ENCODE assay signal across 1 cellular context in the genomic region with DNA sequence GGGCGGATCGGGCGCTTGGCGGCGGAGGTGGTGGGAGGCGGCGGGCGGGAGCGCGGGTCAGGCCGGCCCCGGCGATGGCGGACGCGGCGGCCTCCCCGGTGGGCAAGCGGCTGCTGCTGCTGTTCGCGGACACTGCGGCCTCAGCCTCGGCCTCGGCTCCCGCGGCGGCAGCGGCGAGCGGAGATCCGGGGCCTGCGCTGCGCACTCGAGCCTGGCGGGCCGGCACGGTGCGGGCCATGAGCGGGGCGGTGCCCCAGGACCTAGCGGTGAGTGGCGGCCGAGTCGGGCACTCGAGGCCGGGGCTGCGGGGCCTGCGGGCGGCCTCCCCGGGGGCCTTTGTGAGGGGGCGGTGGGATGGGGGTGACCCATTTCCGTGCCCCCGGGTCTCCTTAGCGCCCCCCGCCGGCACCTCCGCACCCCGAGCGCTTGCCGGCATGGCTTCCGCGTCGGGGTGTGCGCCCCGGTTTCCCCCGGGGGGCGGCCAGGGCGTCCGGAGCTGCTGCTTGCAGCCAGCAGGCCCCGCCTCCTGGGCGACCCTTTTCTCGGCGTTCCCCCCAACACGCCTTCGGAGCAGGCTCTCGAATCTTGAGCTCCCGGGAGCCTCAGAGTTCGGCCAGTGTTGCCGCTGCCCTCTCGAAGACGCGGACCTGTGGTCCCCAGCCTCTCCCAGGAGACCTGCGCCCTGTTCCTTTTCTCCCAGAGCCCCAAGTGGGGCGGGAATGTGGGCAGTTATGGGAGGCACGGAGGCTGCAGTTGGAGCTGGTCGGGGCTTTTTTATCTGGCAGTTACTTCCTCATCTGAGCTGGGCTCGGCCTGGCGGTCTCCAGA.
A peak's percentile ranks its signal among the peaks of the same experiment; 100 is the strongest.
TF ChIP-seq lines count a peak whose summit lies in the region.

No MANE protein-coding gene starts in this region.

TF ChIP-seq in HepG2, 621 proteins besides CTCF, POLR2A, EP300 and RAD21 (continued from another document and continues in another):
- TF ChIP-seq, protein P1, sequence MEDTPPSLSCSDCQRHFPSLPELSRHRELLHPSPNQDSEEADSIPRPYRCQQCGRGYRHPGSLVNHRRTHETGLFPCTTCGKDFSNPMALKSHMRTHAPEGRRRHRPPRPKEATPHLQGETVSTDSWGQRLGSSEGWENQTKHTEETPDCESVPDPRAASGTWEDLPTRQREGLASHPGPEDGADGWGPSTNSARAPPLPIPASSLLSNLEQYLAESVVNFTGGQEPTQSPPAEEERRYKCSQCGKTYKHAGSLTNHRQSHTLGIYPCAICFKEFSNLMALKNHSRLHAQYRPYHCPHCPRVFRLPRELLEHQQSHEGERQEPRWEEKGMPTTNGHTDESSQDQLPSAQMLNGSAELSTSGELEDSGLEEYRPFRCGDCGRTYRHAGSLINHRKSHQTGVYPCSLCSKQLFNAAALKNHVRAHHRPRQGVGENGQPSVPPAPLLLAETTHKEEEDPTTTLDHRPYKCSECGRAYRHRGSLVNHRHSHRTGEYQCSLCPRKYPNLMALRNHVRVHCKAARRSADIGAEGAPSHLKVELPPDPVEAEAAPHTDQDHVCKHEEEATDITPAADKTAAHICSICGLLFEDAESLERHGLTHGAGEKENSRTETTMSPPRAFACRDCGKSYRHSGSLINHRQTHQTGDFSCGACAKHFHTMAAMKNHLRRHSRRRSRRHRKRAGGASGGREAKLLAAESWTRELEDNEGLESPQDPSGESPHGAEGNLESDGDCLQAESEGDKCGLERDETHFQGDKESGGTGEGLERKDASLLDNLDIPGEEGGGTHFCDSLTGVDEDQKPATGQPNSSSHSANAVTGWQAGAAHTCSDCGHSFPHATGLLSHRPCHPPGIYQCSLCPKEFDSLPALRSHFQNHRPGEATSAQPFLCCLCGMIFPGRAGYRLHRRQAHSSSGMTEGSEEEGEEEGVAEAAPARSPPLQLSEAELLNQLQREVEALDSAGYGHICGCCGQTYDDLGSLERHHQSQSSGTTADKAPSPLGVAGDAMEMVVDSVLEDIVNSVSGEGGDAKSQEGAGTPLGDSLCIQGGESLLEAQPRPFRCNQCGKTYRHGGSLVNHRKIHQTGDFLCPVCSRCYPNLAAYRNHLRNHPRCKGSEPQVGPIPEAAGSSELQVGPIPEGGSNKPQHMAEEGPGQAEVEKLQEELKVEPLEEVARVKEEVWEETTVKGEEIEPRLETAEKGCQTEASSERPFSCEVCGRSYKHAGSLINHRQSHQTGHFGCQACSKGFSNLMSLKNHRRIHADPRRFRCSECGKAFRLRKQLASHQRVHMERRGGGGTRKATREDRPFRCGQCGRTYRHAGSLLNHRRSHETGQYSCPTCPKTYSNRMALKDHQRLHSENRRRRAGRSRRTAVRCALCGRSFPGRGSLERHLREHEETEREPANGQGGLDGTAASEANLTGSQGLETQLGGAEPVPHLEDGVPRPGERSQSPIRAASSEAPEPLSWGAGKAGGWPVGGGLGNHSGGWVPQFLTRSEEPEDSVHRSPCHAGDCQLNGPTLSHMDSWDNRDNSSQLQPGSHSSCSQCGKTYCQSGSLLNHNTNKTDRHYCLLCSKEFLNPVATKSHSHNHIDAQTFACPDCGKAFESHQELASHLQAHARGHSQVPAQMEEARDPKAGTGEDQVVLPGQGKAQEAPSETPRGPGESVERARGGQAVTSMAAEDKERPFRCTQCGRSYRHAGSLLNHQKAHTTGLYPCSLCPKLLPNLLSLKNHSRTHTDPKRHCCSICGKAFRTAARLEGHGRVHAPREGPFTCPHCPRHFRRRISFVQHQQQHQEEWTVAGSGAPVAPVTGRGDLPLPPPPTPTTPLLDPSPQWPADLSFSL (CRISPR knock-in tag; IDR thresholded peaks at IDR 0.05): no peak
- TF ChIP-seq, protein P2, sequence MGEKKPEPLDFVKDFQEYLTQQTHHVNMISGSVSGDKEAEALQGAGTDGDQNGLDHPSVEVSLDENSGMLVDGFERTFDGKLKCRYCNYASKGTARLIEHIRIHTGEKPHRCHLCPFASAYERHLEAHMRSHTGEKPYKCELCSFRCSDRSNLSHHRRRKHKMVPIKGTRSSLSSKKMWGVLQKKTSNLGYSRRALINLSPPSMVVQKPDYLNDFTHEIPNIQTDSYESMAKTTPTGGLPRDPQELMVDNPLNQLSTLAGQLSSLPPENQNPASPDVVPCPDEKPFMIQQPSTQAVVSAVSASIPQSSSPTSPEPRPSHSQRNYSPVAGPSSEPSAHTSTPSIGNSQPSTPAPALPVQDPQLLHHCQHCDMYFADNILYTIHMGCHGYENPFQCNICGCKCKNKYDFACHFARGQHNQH (CRISPR knock-in tag; IDR thresholded peaks at IDR 0.05): no peak
- TF ChIP-seq, protein P3, sequence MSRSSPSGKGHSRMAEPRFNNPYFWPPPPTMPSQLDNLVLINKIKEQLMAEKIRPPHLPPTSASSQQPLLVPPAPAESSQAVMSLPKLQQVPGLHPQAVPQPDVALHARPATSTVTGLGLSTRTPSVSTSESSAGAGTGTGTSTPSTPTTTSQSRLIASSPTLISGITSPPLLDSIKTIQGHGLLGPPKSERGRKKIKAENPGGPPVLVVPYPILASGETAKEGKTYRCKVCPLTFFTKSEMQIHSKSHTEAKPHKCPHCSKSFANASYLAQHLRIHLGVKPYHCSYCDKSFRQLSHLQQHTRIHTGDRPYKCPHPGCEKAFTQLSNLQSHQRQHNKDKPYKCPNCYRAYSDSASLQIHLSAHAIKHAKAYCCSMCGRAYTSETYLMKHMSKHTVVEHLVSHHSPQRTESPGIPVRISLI (CRISPR knock-in tag; IDR thresholded peaks at IDR 0.05; ENCODE audit: borderline replicate concordance): no peak
- no peak for TF ChIP-seq SP5 (CRISPR knock-in tag; IDR thresholded peaks at IDR 0.05; ENCODE audit: borderline replicate concordance, low read depth)
- TF ChIP-seq, protein P4, sequence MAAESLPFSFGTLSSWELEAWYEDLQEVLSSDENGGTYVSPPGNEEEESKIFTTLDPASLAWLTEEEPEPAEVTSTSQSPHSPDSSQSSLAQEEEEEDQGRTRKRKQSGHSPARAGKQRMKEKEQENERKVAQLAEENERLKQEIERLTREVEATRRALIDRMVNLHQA (CRISPR knock-in tag; IDR thresholded peaks at IDR 0.05): no peak
- TF ChIP-seq, protein P5, sequence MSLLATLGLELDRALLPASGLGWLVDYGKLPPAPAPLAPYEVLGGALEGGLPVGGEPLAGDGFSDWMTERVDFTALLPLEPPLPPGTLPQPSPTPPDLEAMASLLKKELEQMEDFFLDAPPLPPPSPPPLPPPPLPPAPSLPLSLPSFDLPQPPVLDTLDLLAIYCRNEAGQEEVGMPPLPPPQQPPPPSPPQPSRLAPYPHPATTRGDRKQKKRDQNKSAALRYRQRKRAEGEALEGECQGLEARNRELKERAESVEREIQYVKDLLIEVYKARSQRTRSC (CRISPR knock-in tag; IDR thresholded peaks at IDR 0.05; ENCODE audit: low read depth): no peak
- TF ChIP-seq ZBTB21 (CRISPR knock-in tag; IDR thresholded peaks at IDR 0.05): no peak
- TF ChIP-seq ZC3H4 (CRISPR knock-in tag; IDR thresholded peaks at IDR 0.05; ENCODE audit: borderline replicate concordance): no peak
- no peak for TF ChIP-seq ZMYM2 (CRISPR knock-in tag; IDR thresholded peaks at IDR 0.05)
- TF ChIP-seq MAFG (CRISPR knock-in tag; IDR thresholded peaks at IDR 0.05): no peak
- TF ChIP-seq, protein P6, sequence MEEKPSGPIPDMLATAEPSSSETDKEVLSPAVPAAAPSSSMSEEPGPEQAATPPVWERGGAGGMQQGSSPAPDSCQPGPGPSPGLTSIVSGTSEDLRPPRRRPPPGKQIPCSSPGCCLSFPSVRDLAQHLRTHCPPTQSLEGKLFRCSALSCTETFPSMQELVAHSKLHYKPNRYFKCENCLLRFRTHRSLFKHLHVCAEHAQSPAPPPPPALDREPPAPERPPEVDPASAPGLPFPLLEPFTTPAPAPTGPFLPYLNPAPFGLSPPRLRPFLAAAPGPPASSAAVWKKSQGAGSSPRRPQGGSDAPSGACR (CRISPR knock-in tag; IDR thresholded peaks at IDR 0.05): no peak
- TF ChIP-seq FOXA1 (IDR thresholded peaks at IDR 0.05): no peak
- no peak for TF ChIP-seq FOXA1 (CRISPR knock-in tag; IDR thresholded peaks at IDR 0.05)
- TF ChIP-seq, protein P7, sequence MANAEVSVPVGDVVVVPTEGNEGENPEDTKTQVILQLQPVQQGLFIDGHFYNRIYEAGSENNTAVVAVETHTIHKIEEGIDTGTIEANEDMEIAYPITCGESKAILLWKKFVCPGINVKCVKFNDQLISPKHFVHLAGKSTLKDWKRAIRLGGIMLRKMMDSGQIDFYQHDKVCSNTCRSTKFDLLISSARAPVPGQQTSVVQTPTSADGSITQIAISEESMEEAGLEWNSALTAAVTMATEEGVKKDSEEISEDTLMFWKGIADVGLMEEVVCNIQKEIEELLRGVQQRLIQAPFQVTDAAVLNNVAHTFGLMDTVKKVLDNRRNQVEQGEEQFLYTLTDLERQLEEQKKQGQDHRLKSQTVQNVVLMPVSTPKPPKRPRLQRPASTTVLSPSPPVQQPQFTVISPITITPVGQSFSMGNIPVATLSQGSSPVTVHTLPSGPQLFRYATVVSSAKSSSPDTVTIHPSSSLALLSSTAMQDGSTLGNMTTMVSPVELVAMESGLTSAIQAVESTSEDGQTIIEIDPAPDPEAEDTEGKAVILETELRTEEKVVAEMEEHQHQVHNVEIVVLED (CRISPR knock-in tag; IDR thresholded peaks at IDR 0.05; ENCODE audit: borderline replicate concordance): no peak
- TF ChIP-seq, protein P8, sequence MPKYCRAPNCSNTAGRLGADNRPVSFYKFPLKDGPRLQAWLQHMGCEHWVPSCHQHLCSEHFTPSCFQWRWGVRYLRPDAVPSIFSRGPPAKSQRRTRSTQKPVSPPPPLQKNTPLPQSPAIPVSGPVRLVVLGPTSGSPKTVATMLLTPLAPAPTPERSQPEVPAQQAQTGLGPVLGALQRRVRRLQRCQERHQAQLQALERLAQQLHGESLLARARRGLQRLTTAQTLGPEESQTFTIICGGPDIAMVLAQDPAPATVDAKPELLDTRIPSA (CRISPR knock-in tag; IDR thresholded peaks at IDR 0.05; ENCODE audit: borderline replicate concordance): no peak
- TF ChIP-seq BRCA1 (CRISPR knock-in tag; IDR thresholded peaks at IDR 0.05): no peak
- TF ChIP-seq ZNF530 (CRISPR knock-in tag; IDR thresholded peaks at IDR 0.05; ENCODE audit: low read depth): no peak
- TF ChIP-seq MIER3 (CRISPR knock-in tag; IDR thresholded peaks at IDR 0.05; ENCODE audit: borderline replicate concordance): no peak
- TF ChIP-seq EZH2 (conservative IDR thresholded peaks at IDR 0.05; ENCODE audit: low read depth, low read length): no peak
- TF ChIP-seq, protein P9, sequence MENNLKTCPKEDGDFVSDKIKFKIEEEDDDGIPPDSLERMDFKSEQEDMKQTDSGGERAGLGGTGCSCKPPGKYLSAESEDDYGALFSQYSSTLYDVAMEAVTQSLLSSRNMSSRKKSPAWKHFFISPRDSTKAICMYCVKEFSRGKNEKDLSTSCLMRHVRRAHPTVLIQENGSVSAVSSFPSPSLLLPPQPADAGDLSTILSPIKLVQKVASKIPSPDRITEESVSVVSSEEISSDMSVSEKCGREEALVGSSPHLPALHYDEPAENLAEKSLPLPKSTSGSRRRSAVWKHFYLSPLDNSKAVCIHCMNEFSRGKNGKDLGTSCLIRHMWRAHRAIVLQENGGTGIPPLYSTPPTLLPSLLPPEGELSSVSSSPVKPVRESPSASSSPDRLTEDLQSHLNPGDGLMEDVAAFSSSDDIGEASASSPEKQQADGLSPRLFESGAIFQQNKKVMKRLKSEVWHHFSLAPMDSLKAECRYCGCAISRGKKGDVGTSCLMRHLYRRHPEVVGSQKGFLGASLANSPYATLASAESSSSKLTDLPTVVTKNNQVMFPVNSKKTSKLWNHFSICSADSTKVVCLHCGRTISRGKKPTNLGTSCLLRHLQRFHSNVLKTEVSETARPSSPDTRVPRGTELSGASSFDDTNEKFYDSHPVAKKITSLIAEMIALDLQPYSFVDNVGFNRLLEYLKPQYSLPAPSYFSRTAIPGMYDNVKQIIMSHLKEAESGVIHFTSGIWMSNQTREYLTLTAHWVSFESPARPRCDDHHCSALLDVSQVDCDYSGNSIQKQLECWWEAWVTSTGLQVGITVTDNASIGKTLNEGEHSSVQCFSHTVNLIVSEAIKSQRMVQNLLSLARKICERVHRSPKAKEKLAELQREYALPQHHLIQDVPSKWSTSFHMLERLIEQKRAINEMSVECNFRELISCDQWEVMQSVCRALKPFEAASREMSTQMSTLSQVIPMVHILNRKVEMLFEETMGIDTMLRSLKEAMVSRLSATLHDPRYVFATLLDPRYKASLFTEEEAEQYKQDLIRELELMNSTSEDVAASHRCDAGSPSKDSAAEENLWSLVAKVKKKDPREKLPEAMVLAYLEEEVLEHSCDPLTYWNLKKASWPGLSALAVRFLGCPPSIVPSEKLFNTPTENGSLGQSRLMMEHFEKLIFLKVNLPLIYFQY (CRISPR knock-in tag; IDR thresholded peaks at IDR 0.05; ENCODE audit: borderline replicate concordance): no peak
- no peak for TF ChIP-seq CENPX (CRISPR knock-in tag; IDR thresholded peaks at IDR 0.05)
- no peak for TF ChIP-seq SNRNP70 (IDR thresholded peaks at IDR 0.05; ENCODE audit: low read depth, low read length)
- TF ChIP-seq RFX3 (CRISPR knock-in tag; IDR thresholded peaks at IDR 0.05): no peak
- TF ChIP-seq ESRRA (CRISPR knock-in tag; IDR thresholded peaks at IDR 0.05; ENCODE audit: low read depth): no peak
- TF ChIP-seq GTF3A (CRISPR knock-in tag; conservative IDR thresholded peaks at IDR 0.05): no peak
- peak; percentile 94 for TF ChIP-seq ZFX (CRISPR knock-in tag; IDR thresholded peaks at IDR 0.05; ENCODE audit: low read depth)
- no peak for TF ChIP-seq ZNF282 (IDR thresholded peaks at IDR 0.05; ENCODE audit: partially characterized antibody)
- TF ChIP-seq HNRNPL (IDR thresholded peaks at IDR 0.05; ENCODE audit: low read depth, low read length): no peak
- TF ChIP-seq ZNF10 (CRISPR knock-in tag; IDR thresholded peaks at IDR 0.05; ENCODE audit: borderline replicate concordance, low read depth): no peak
- TF ChIP-seq KDM5A (IDR thresholded peaks at IDR 0.05; ENCODE audit: borderline replicate concordance, low read length): no peak
- no peak for TF ChIP-seq FOXO1 (CRISPR knock-in tag; IDR thresholded peaks at IDR 0.05)
- TF ChIP-seq ZFYVE20 (CRISPR knock-in tag; IDR thresholded peaks at IDR 0.05; ENCODE audit: borderline replicate concordance, low read depth): no peak
- TF ChIP-seq, protein P10, sequence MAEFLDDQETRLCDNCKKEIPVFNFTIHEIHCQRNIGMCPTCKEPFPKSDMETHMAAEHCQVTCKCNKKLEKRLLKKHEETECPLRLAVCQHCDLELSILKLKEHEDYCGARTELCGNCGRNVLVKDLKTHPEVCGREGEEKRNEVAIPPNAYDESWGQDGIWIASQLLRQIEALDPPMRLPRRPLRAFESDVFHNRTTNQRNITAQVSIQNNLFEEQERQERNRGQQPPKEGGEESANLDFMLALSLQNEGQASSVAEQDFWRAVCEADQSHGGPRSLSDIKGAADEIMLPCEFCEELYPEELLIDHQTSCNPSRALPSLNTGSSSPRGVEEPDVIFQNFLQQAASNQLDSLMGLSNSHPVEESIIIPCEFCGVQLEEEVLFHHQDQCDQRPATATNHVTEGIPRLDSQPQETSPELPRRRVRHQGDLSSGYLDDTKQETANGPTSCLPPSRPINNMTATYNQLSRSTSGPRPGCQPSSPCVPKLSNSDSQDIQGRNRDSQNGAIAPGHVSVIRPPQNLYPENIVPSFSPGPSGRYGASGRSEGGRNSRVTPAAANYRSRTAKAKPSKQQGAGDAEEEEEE (CRISPR knock-in tag; IDR thresholded peaks at IDR 0.05; ENCODE audit: borderline replicate concordance): no peak
